8 cellular contexts compared by ENCODE assay signal in genomic region chr4:1795304-1796195, GRCh38. TPM values are rescaled to one million over a fixed set of nuclear protein-coding genes. Genes with fewer than 3 reads are reported as not detected.
A peak's percentile ranks its signal among the peaks of the same experiment; 100 is the strongest.
DNase-seq lines count a peak whose midpoint lies in the region; ATAC-seq and TF ChIP-seq lines count a peak whose summit lies in the region.

No MANE protein-coding gene starts in this region.

- H4K20me1 ChIP-seq in mammary epithelial cell (ENCODE audit: insufficient read depth, low read length), result peaks cover 7% of the 10 kb centered on the region

- BruUV-seq in mammary epithelial cell (replicated peaks; lab: Mats Ljungman, UMichigan), result no TSS peak

- H3K36me3 Mint-ChIP-seq in CD4-positive, alpha-beta memory T cell, result peaks cover 0 to 1% of the 10 kb centered on the region in 2 donors

- TF ChIP-seq CTCF in mammary epithelial cell (conservative IDR thresholded peaks at IDR 0.05 in 1 of 2, IDR thresholded peaks at IDR 0.05 in 1 of 2; ENCODE audit: extremely low read depth in 1 of 2, insufficient read depth in 1 of 2, low read depth in 1 of 2, low read length in 2 of 2), result no peak
- TF ChIP-seq CTCF in right lobe of liver (IDR thresholded peaks at IDR 0.05), result no peak

- CTCF ChIA-PET in mammary epithelial cell (lab: Charles Lee; ENCODE audit: low non-redundant PET), result no interaction called here
- CTCF ChIA-PET in CD4-positive, alpha-beta memory T cell (lab: Charles Lee; ENCODE audit: partially characterized antibody), result interaction anchor here (1.6 kb wide), 1 partner anchor 14 kb away, joined by 5 read pairs; no protein-coding TSS in a partner anchor

- H3K36me3 ChIP-seq in mammary epithelial cell (ENCODE audit: insufficient read depth, low read length), result no peaks in the 10 kb centered on the region
- H3K36me3 ChIP-seq in right lobe of liver, result no peaks in the 10 kb centered on the region
- no peaks in the 10 kb centered on the region for H3K36me3 ChIP-seq in thymus (ENCODE audit: control insufficient read depth, insufficient read depth)
- H3K36me3 ChIP-seq in CD4-positive, alpha-beta memory T cell (ENCODE audit: insufficient read depth, low read length), result no peaks in the 10 kb centered on the region

- H3K9me3 ChIP-seq in mammary epithelial cell (replicated peaks; ENCODE audit: insufficient read depth, low read length) (no peaks in the 10 kb centered on the region), right lobe of liver (no peaks in the 10 kb centered on the region), thymus (ENCODE audit: control insufficient read depth) (no peaks in the 10 kb centered on the region)
- no peaks in the 10 kb centered on the region for H3K9me3 ChIP-seq in CD4-positive, alpha-beta memory T cell (ENCODE audit: control insufficient read depth in 1 of 2, low read length in 2 of 2)

- intact Hi-C loops in mammary epithelial cell (cut with micrococcal nuclease), result no loop called here
- intact Hi-C loops in right lobe of liver (cut with DNase I), result no loop called here
- intact Hi-C loops in CD4-positive, alpha-beta memory T cell (cut with micrococcal nuclease), result no loop called here

- H3K4me3 ChIP-seq in mammary epithelial cell (replicated peaks in 1 of 3; ENCODE audit: insufficient read depth in 1 of 3, low read depth in 2 of 3, low read length in 3 of 3) (peak overlapping the region in 1 of 3 experiments; percentile 52), right lobe of liver (peak overlapping the region; percentile 66 to 68 (median 66)), thymus (ENCODE audit: low read length) (peak overlapping the region; percentile 67)
- H3K4me3 ChIP-seq in CD4-positive, alpha-beta memory T cell (ENCODE audit: low read length in 2 of 2), result no peak overlapping the region

- TF ChIP-seq POLR2A in right lobe of liver (IDR thresholded peaks at IDR 0.05), result no peak

- peak overlapping the region; percentile 90 for H3K4me2 ChIP-seq in mammary epithelial cell (ENCODE audit: insufficient read depth, low read depth, low read length)

- in situ Hi-C loops in mammary epithelial cell (cut with MboI; ENCODE audit: low sequenced_read_pairs in 2 of 2), result no loop called here

- no peak overlapping the region for H3K27ac ChIP-seq in mammary epithelial cell (ENCODE audit: insufficient read depth, low read depth, low read length)
- peak overlapping the region; percentile 53 to 92 (median 81) for H3K27ac ChIP-seq in right lobe of liver
- no peak overlapping the region for H3K27ac ChIP-seq in thymus (ENCODE audit: low read depth)
- no peak overlapping the region for H3K27ac ChIP-seq in CD4-positive, alpha-beta memory T cell (ENCODE audit: low read depth, low read length)

- WGBS in mammary epithelial cell (ENCODE audit: low coverage, missing lambda C conversion rate), result 47% methylated on average over 12 of the region's 32 CpGs
- WGBS in right lobe of liver (ENCODE audit: insufficient coverage, low coverage, low lambda C conversion rate, missing lambda C conversion rate), result 14% methylated on average over 8 of the region's 32 CpGs
- WGBS in thymus, result 33% methylated on average over 32 of the region's 32 CpGs

- peak overlapping the region in 4 of 8 donors; percentile 13 to 49 (median 30) for H3K4me3 Mint-ChIP-seq in CD4-positive, alpha-beta memory T cell

- DNase-seq in DMS53 (lab: John Stamatoyannopoulos, UW) (peak; percentile 71), DMS53 treated with DMSO at 0.1 percent for 48 hours (lab: John Stamatoyannopoulos, UW; ENCODE audit: unreplicated experiment) (no peak), mammary epithelial cell (no peak), right lobe of liver (peak; percentile 81 to 88 (median 88))
- no peak for DNase-seq in activated effector memory CD4-positive, alpha-beta T cell treated with anti-CD3 and anti-CD28 coated beads, Interleukin-2, amount 50 U/mL, for 16 hours
- DNase-seq in CD4-positive, alpha-beta memory T cell, result no peak

- H3K27me3 ChIP-seq in mammary epithelial cell (ENCODE audit: insufficient read depth, low read length) (peaks cover 23% of the 10 kb centered on the region), right lobe of liver (no peaks in the 10 kb centered on the region), thymus (ENCODE audit: control insufficient read depth, insufficient read depth) (peaks cover 51% of the 10 kb centered on the region)
- peaks cover 17% of the 10 kb centered on the region for H3K27me3 ChIP-seq in CD4-positive, alpha-beta memory T cell (ENCODE audit: insufficient read depth, low read length)

- dilution Hi-C loops in mammary epithelial cell (cut with HindIII; ENCODE audit: low sequenced_read_pairs), result no loop called here

- ATAC-seq in right lobe of liver (peak; percentile 77 to 81 (median 78)), GM18870 (IDR thresholded peaks at IDR 0.05; ENCODE audit: unreplicated experiment) (no peak)

- H3K4me1 ChIP-seq in mammary epithelial cell (ENCODE audit: insufficient read depth, low read length) (peaks cover 11% of the 10 kb centered on the region), right lobe of liver (peaks cover 0 to 33% (median 15%) of the 10 kb centered on the region in 4 donors), thymus (ENCODE audit: control insufficient read depth, insufficient read depth, low read length) (peaks cover 13% of the 10 kb centered on the region)
- peaks cover 12% of the 10 kb centered on the region for H3K4me1 ChIP-seq in CD4-positive, alpha-beta memory T cell (ENCODE audit: insufficient read depth, low read length)

- no peak overlapping the region for H3K9ac ChIP-seq in mammary epithelial cell (ENCODE audit: insufficient read depth, low read length)

- no peaks in the 10 kb centered on the region for H3K4me1 Mint-ChIP-seq in CD4-positive, alpha-beta memory T cell

- H2AFZ ChIP-seq in mammary epithelial cell (ENCODE audit: low read depth, low read length), result no peak overlapping the region

- no peaks in the 10 kb centered on the region for H3K79me2 ChIP-seq in mammary epithelial cell (ENCODE audit: insufficient read depth, low read length)

- POLR2A ChIA-PET in CD4-positive, alpha-beta memory T cell (lab: Charles Lee; ENCODE audit: partially characterized antibody), result no interaction called here

- no peak overlapping the region for H3K27ac Mint-ChIP-seq in CD4-positive, alpha-beta memory T cell

- H3K9me3 Mint-ChIP-seq in CD4-positive, alpha-beta memory T cell, result no peaks in the 10 kb centered on the region

- peaks cover 10 to 12% of the 10 kb centered on the region in 2 donors for H3K27me3 Mint-ChIP-seq in CD4-positive, alpha-beta memory T cell

RNA-seq across cellular contexts. Expression of gene FGFR3, which starts 2.5 kb away (rescaled TPM):
- total RNA-seq in mammary epithelial cell (1 to 10 TPM in 1 of 2 donors, under 1 TPM in 1; 0.67 to 6.2 TPM), right lobe of liver (10 to 100 TPM; 14.3 to 30.0 (median 25.7) TPM)
- polyA plus RNA-seq in mammary epithelial cell (3.8 TPM), thymus (13.2 TPM)
- polyA minus RNA-seq in mammary epithelial cell, result 2.1 TPM
- total RNA-seq in CD4-positive, alpha-beta memory T cell, result under 1 TPM; 0.53 to 0.67 TPM
- not detected for polyA plus RNA-seq in CD4-positive, alpha-beta memory T cell

Comparison
In these comparisons a context has a peak if more than half of its experiments do, and no peak if none do; other contexts are left out.
1. DNase-seq: peak in DMS53 (single experiment) and right lobe of liver (3 of 3); none in DMS53 treated with DMSO at 0.1 percent for 48 hours (single experiment), mammary epithelial cell (single experiment), activated effector memory CD4-positive, alpha-beta T cell treated with anti-CD3 and anti-CD28 coated beads, Interleukin-2, amount 50 U/mL, for 16 hours (single experiment) and CD4-positive, alpha-beta memory T cell (0 of 5).
2. H3K27ac ChIP-seq: peak in right lobe of liver (3 of 3); none in mammary epithelial cell (single experiment), thymus (single experiment) and CD4-positive, alpha-beta memory T cell (single experiment).
3. H3K4me3 ChIP-seq: peak in right lobe of liver (3 of 3) and thymus (single experiment); none in CD4-positive, alpha-beta memory T cell (0 of 2).